ENCODE assay signal across 22 cellular contexts in the genomic region with DNA sequence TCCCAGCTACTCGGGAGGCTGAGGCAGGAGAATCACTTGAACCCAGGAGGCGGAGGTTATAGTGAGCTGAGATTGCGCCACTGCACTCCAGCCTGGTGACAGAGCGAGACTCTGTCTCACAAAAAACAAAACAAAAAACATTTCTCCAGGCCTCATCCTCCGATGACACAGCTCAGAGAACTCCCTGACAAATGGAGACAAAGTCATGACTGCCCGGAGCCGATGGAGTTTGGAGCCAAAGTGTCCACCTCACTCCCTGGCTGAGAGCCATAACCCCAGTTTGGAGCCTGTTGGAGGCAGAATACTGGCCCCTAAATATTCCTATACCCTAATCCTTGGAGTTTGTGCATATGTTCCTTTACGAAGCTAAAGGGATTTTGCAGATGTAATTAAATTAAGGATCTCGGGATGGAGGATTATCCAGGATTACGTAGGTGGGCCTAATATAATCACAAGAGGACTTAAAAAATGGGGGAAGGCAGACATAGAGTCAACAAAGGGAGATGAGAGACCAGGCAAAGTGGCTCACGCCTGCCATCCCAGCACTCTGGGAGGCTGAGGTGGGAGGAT. TPM values are rescaled to one million over a fixed set of nuclear protein-coding genes. Genes with fewer than 3 reads are reported as not detected.
DNase-seq lines count a peak whose midpoint lies in the region; ATAC-seq and TF ChIP-seq lines count a peak whose summit lies in the region.
"Had no signal": no experiment of that assay in that cellular context is flagged by ENCODE, and none has a peak within 500 bp of the region (broad histone marks: within the 10 kb centered on the region; RNA-seq: fewer than 3 reads in every experiment).

No MANE protein-coding gene starts in this region.

- H3K4me3 ChIP-seq in fibroblast of the aortic adventitia (ENCODE audit: low read depth, low read length) (no peak overlapping the region), right lobe of liver (no peak overlapping the region)
- H3K4me3 ChIP-seq: A549, dorsolateral prefrontal cortex, gastrocnemius medialis, right atrium auricular region had no signal

- CTCF ChIA-PET in RWPE1 (lab: Yijun Ruan, JAX), result interaction anchor here (1.0 kb wide), 1 partner anchor 27 kb away, joined by 3 read pairs; no protein-coding TSS in a partner anchor

- DNase-seq in A172 (ENCODE audit: low spot score) (peak; percentile 35), GM04504 (ENCODE audit: low read depth) (peak; percentile 62), RWPE1 (ENCODE audit: low spot score) (no peak), fibroblast of the aortic adventitia (ENCODE audit: low read depth) (peak; percentile 52), HUDEP-2 (lab: John Stamatoyannopoulos, UW; ENCODE audit: unreplicated experiment in 76 of 76) (no peak), right lobe of liver (no peak), NCI-H2081 treated with DMSO at 0.1 percent for 48 hours (lab: John Stamatoyannopoulos, UW) (no peak), retina (no peak)
- DNase-seq: activated CD4-positive, alpha-beta T cell treated with anti-CD3 and anti-CD28 coated beads, Interleukin-2, amount 50 U/mL, for 1 hour; activated gamma-delta T cell treated with Interleukin-2 at 50 U/mL for 16 hours; caudate nucleus; DMS153; dorsolateral prefrontal cortex; hypothalamus; NCI-H1417; NCI-H526 treated with DMSO at 0.1 percent for 48 hours; SHP77 treated with DMSO at 0.1 percent for 48 hours; stimulated activated CD4-positive, alpha-beta T cell treated with anti-CD3 and anti-CD28 coated beads, Interleukin-15, amount 100 ng/mL, for 24 hours had no signal

- TF ChIP-seq CTCF in RWPE1 (conservative IDR thresholded peaks at IDR 0.05; ENCODE audit: low read depth) (no peak), fibroblast of the aortic adventitia (IDR thresholded peaks at IDR 0.05; ENCODE audit: insufficient read depth, low read length) (no peak), right lobe of liver (IDR thresholded peaks at IDR 0.05) (no peak)

- intact Hi-C loops in right lobe of liver (cut with DNase I), result no loop called here

- no peak for ATAC-seq in right lobe of liver
- ATAC-seq: A549 had no signal

- H3K36me3 ChIP-seq in right lobe of liver, result no peaks in the 10 kb centered on the region
- H3K36me3 ChIP-seq: gastrocnemius medialis, right atrium auricular region had no signal

- no peaks in the 10 kb centered on the region for H3K9me3 ChIP-seq in right lobe of liver
- H3K9me3 ChIP-seq: A549, gastrocnemius medialis, right atrium auricular region had no signal

- peak overlapping the region; percentile 91 for H3K27ac ChIP-seq in RWPE1
- no peak overlapping the region for H3K27ac ChIP-seq in right lobe of liver
- H3K27ac ChIP-seq: epithelial cell of prostate, right atrium auricular region had no signal

- H3K4me1 ChIP-seq in right lobe of liver, result peaks cover 0 to under 1% (median 0%) of the 10 kb centered on the region in 4 donors

- WGBS in right lobe of liver (ENCODE audit: insufficient coverage, low coverage, low lambda C conversion rate, missing lambda C conversion rate), result 92% methylated on average over 8 of the region's 11 CpGs

- TF ChIP-seq POLR2A in right lobe of liver (IDR thresholded peaks at IDR 0.05), result no peak

- H3K27me3 ChIP-seq in right lobe of liver, result no peaks in the 10 kb centered on the region
- H3K27me3 ChIP-seq: dorsolateral prefrontal cortex, gastrocnemius medialis, right atrium auricular region had no signal

- POLR2A ChIA-PET in RWPE1 (lab: Yijun Ruan, JAX; ENCODE audit: low non-redundant PET), result no interaction called here

RNA-seq across cellular contexts. Expression of gene SSC4D, which starts 22.7 kb away (rescaled TPM):
- total RNA-seq in A172 (2014; rRNA removed; shearing (Covaris generic)), result 0.76 and 2.4 TPM in 2 replicates
- total RNA-seq in fibroblast of the aortic adventitia (ENCODE audit: low replicate concordance) (0.36 and 1.5 TPM in 2 replicates), right lobe of liver (1 to 10 TPM; 1.2 to 2.6 (median 1.2) TPM)

RNA-seq across cellular contexts. Expression of gene YWHAG, which starts 28.0 kb away (rescaled TPM):
- total RNA-seq in A172 (2014; rRNA removed; shearing (Covaris generic)), result 149 and 151 TPM in 2 replicates
- 112 and 115 TPM in 2 replicates for total RNA-seq in fibroblast of the aortic adventitia (ENCODE audit: low replicate concordance)
- total RNA-seq in right lobe of liver, result 10 to 100 TPM; 43.5 to 69.1 (median 58.4) TPM

RNA-seq across cellular contexts. Expression of gene ZP3, which starts 38.0 kb away (rescaled TPM):
- 3.9 and 12.1 TPM in 2 replicates for total RNA-seq in A172 (2014; rRNA removed; shearing (Covaris generic))
- total RNA-seq in fibroblast of the aortic adventitia (ENCODE audit: low replicate concordance) (0.63 and 2.9 TPM in 2 replicates), right lobe of liver (1 to 10 TPM in 1 of 6 experiments, under 1 TPM in 4, not detected in 1; 0.27 to 2.8 (median 0.62) TPM)

Comparison
In these comparisons a context has a peak if more than half of its experiments do, and no peak if none do; other contexts are left out.
1. DNase-seq: peak in A172 (single experiment), GM04504 (single experiment) and fibroblast of the aortic adventitia (single experiment); none in RWPE1 (single experiment), HUDEP-2 (0 of 76), right lobe of liver (0 of 3), NCI-H2081 treated with DMSO at 0.1 percent for 48 hours (single experiment) and retina (single experiment).